1 cellular context compared by ENCODE assay signal in the genomic region with DNA sequence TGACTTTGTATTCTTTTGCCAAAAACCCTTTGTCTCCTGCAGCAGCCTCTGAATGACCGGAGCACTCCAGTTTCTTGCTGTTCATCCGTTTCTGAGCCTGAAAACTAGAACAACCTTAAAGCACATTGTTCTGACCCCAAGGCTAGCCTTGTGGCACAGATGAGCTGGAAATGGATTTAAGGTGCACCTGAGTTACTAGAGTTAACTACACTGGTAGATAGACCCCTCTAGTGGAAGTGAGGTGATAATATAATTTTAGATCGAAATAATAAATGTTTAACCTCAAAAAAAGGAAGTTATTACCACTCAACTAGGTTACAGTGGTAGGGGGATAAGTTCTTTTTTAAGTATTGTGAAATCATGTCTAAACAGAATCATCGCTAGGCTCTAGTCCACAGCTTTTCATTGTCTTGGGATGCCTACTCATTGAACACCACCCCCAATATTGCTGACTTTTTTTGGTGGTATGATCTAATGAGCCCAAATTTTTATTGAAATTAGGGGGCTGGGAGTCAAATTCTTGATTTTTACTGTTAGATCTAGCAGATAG.
TF ChIP-seq lines count a peak whose summit lies in the region.

No MANE protein-coding gene starts in this region.

TF ChIP-seq in IMR-90, 13 proteins besides CTCF, POLR2A, EP300 and RAD21:
- TF ChIP-seq NFE2L2 (IDR thresholded peaks at IDR 0.05; ENCODE audit: low read depth, low read length) (no peak), MAZ (IDR thresholded peaks at IDR 0.05; ENCODE audit: borderline replicate concordance, low read depth, low read length) (no peak), MXI1 (IDR thresholded peaks at IDR 0.05; ENCODE audit: borderline replicate concordance, low read depth, low read length) (no peak), MAFK (IDR thresholded peaks at IDR 0.05; ENCODE audit: low read depth, low read length) (no peak), SMC3 (IDR thresholded peaks at IDR 0.05; ENCODE audit: low read depth, low read length) (no peak), CHD1 (IDR thresholded peaks at IDR 0.05; ENCODE audit: low read depth, low read length) (no peak), CEBPB (IDR thresholded peaks at IDR 0.05; ENCODE audit: low read depth, low read length) (peak; percentile 71), BHLHE40 (IDR thresholded peaks at IDR 0.05; ENCODE audit: low read depth, low read length) (no peak), FOS (IDR thresholded peaks at IDR 0.05; ENCODE audit: low read depth, low read length) (no peak)
